Comparison of ENCODE assay signal across 20 cellular contexts in the genomic region with DNA sequence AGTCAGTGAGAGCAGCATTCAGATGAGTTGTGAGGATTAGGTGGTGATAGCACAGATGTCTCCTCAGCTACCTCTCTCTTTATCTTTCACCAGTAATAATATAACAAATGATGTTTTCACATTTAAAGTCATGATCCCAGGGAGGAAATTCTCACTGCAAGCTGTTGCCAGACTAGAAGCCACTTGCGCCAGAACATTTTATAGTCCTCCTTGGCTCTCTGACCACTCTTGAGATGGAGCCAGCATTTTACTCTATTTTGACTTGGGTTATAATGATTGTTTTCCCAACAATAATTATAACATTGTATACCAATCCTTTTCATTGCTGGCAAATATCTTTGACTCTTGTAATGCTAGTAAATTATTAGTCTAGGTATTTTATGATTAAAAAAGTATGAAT.
"Had no signal": no experiment of that assay in that cellular context is flagged by ENCODE, and none has a peak within 500 bp of the region (broad histone marks: within the 10 kb centered on the region; RNA-seq: fewer than 3 reads in every experiment).

No MANE protein-coding gene starts in this region.

- H3K4me3 ChIP-seq: adrenal gland, body of pancreas, colonic mucosa, gastrocnemius medialis, skin epidermis had no signal

- H3K36me3 ChIP-seq: adrenal gland, colonic mucosa, gastrocnemius medialis had no signal

- DNase-seq: activated CD4-positive, alpha-beta memory T cell treated with anti-CD3 and anti-CD28 coated beads, Interleukin-2, amount 10 ng/mL, durations not matched to agents 7 days and 5 days; activated CD4-positive, alpha-beta T cell treated with anti-CD3 and anti-CD28 coated beads for 36 hours; activated T-cell treated with anti-CD3 and anti-CD28 coated beads, Interleukin-2, amount 50 U/mL, for 24 hours; adrenal gland; body of pancreas; central memory CD4-positive, alpha-beta T cell; colonic mucosa; effector CD4-positive, alpha-beta T cell; gastrocnemius medialis; mammary epithelial cell; naive thymus-derived CD8-positive, alpha-beta T cell; retina; stimulated activated CD4-positive, alpha-beta T cell treated with anti-CD3 and anti-CD28 coated beads, Interleukin-15, amount 100 ng/mL, for 24 hours; stimulated activated CD4-positive, alpha-beta T cell treated with anti-CD3 and anti-CD28 coated beads, Interleukin-4, amount 100 ng/mL, for 1 hour; stimulated activated naive CD4-positive, alpha-beta T cell; T-helper 2 cell had no signal

- H3K9me3 Mint-ChIP-seq: activated CD4-positive, alpha-beta memory T cell treated with anti-CD3 and anti-CD28 coated beads, Interleukin-2, amount 10 ng/mL, durations not matched to agents 7 days and 5 days; activated T-cell treated with anti-CD3 and anti-CD28 coated beads, Interleukin-2, amount 50 U/mL, for 24 hours had no signal

- H3K27me3 Mint-ChIP-seq: activated CD4-positive, alpha-beta memory T cell treated with anti-CD3 and anti-CD28 coated beads, Interleukin-2, amount 10 ng/mL, durations not matched to agents 7 days and 5 days; activated CD4-positive, alpha-beta T cell treated with anti-CD3 and anti-CD28 coated beads for 36 hours; activated naive CD4-positive, alpha-beta T cell treated with anti-CD3 and anti-CD28 coated beads, Interleukin-2, amount 50 U/mL, for 24 hours; activated T-cell treated with anti-CD3 and anti-CD28 coated beads, Interleukin-2, amount 50 U/mL, for 24 hours had no signal

- H3K4me3 Mint-ChIP-seq: activated CD4-positive, alpha-beta memory T cell treated with anti-CD3 and anti-CD28 coated beads, Interleukin-2, amount 10 ng/mL, durations not matched to agents 7 days and 5 days; activated CD4-positive, alpha-beta T cell treated with anti-CD3 and anti-CD28 coated beads for 36 hours; activated naive CD4-positive, alpha-beta T cell treated with anti-CD3 and anti-CD28 coated beads, Interleukin-2, amount 50 U/mL, for 24 hours; activated T-cell treated with anti-CD3 and anti-CD28 coated beads, Interleukin-2, amount 50 U/mL, for 24 hours; naive thymus-derived CD8-positive, alpha-beta T cell had no signal

- H3K9me3 ChIP-seq: adrenal gland, body of pancreas, colonic mucosa, gastrocnemius medialis had no signal

- H3K4me1 ChIP-seq: adrenal gland, body of pancreas, colonic mucosa, parathyroid adenoma had no signal

- FAIRE-seq: islet of Langerhans had no signal

- H3K27ac ChIP-seq: adrenal gland, body of pancreas, colonic mucosa, gastrocnemius medialis, parathyroid adenoma, skin epidermis had no signal

- H3K27me3 ChIP-seq: adrenal gland, body of pancreas, colonic mucosa, gastrocnemius medialis had no signal

- H3K27ac Mint-ChIP-seq: activated CD4-positive, alpha-beta memory T cell treated with anti-CD3 and anti-CD28 coated beads, Interleukin-2, amount 10 ng/mL, durations not matched to agents 7 days and 5 days; activated CD4-positive, alpha-beta T cell treated with anti-CD3 and anti-CD28 coated beads for 36 hours; activated naive CD4-positive, alpha-beta T cell treated with anti-CD3 and anti-CD28 coated beads, Interleukin-2, amount 50 U/mL, for 24 hours; activated T-cell treated with anti-CD3 and anti-CD28 coated beads, Interleukin-2, amount 50 U/mL, for 24 hours; naive thymus-derived CD8-positive, alpha-beta T cell had no signal

- ATAC-seq: activated CD4-positive, alpha-beta T cell treated with anti-CD3 and anti-CD28 coated beads for 36 hours; body of pancreas; gastrocnemius medialis; naive thymus-derived CD8-positive, alpha-beta T cell had no signal

- H3K4me1 Mint-ChIP-seq: activated CD4-positive, alpha-beta memory T cell treated with anti-CD3 and anti-CD28 coated beads, Interleukin-2, amount 10 ng/mL, durations not matched to agents 7 days and 5 days; activated CD4-positive, alpha-beta T cell treated with anti-CD3 and anti-CD28 coated beads for 36 hours; activated naive CD4-positive, alpha-beta T cell treated with anti-CD3 and anti-CD28 coated beads, Interleukin-2, amount 50 U/mL, for 24 hours; naive thymus-derived CD8-positive, alpha-beta T cell had no signal
